Comparison of ENCODE assay signal across 1 cellular context in the genomic region with DNA sequence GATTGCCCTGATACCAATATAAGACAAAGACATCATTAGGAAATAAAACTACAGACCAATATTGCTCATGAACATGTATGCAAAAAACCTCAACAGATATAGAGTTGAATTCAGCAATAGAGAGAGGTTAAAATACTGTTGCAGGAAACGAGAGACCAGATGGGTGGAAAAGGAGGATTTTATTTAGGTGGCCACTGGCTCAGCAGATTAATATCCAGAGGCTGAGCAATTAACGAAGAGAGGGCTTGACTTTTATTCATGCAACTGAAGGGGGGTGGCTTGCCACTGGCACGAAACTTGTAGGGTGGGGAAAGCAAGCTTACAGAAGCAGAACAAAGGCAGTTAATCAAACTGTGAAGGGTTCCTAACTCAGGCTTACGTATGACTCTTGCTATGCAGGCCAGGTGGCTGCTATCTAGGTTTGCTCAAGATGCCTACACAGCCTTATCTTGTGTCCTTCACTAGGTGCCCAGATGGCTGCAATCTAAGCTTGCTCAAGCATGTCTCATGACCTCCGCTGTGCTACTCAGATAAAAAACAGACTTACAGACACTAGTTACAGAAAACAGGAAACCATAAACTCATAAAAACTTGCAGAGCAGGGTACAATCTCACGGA.
A peak's percentile ranks its signal among the peaks of the same experiment; 100 is the strongest.
TF ChIP-seq lines count a peak whose summit lies in the region.

No MANE protein-coding gene starts in this region.

TF ChIP-seq in K562, 482 proteins besides CTCF, POLR2A, EP300 and RAD21 (continued from another document):
- TF ChIP-seq ZNF311 (CRISPR knock-in tag; IDR thresholded peaks at IDR 0.05) (no peak), MAFK (IDR thresholded peaks at IDR 0.05; ENCODE audit: low read length) (no peak), NBN (IDR thresholded peaks at IDR 0.05; ENCODE audit: low read depth) (no peak), TAL1 (IDR thresholded peaks at IDR 0.05) (peak; percentile 77), NCOR1 (IDR thresholded peaks at IDR 0.05) (peak; percentile 43; the same call in 1 of the 2 replicates), CBFA2T2 (conservative IDR thresholded peaks at IDR 0.05) (peak; percentile 87), HCFC1 (IDR thresholded peaks at IDR 0.05; ENCODE audit: low read depth, low read length) (no peak), EZH2 (IDR thresholded peaks at IDR 0.05; ENCODE audit: borderline replicate concordance, low read depth, low read length) (no peak), ARHGAP35 (IDR thresholded peaks at IDR 0.05; ENCODE audit: partially characterized antibody) (no peak), TFAM (CRISPR knock-in tag; conservative IDR thresholded peaks at IDR 0.05) (no peak), ARID1B (IDR thresholded peaks at IDR 0.05) (0 out of 2 replicates have a peak, but pooled peaks have one; percentile 26), NFIC (IDR thresholded peaks at IDR 0.05) (peak; percentile 53), POLR3A (IDR thresholded peaks at IDR 0.05; ENCODE audit: borderline replicate concordance, extremely low read depth, insufficient read depth, insufficient read length) (no peak), CBFA2T3 (IDR thresholded peaks at IDR 0.05) (peak; percentile 88), STAT5B (CRISPR knock-in tag; IDR thresholded peaks at IDR 0.05) (no peak), HOXB6 (CRISPR knock-in tag; IDR thresholded peaks at IDR 0.05; ENCODE audit: borderline replicate concordance) (no peak), SIN3B (IDR thresholded peaks at IDR 0.05; ENCODE audit: low read depth) (no peak), RNF2 (IDR thresholded peaks at IDR 0.05) (no peak), ZNF699 (CRISPR knock-in tag; IDR thresholded peaks at IDR 0.05; ENCODE audit: insufficient replicate concordance) (no peak), POLR2AphosphoS5 (IDR thresholded peaks at IDR 0.05; ENCODE audit: control insufficient read depth, insufficient read depth, low read depth, low read length) (no peak), TRIM24 (IDR thresholded peaks at IDR 0.05) (0 out of 4 replicates have a peak, but pooled peaks have one; percentile 30 to 36), HNRNPL (IDR thresholded peaks at IDR 0.05; ENCODE audit: low read depth, low read length) (no peak), SAP30 (IDR thresholded peaks at IDR 0.05; ENCODE audit: borderline replicate concordance, insufficient read depth, low read depth, low read length, poor library complexity, severe bottlenecking) (no peak), TCF3 (CRISPR knock-in tag; IDR thresholded peaks at IDR 0.05) (peak; percentile 90), IRF2 (CRISPR knock-in tag; IDR thresholded peaks at IDR 0.05) (no peak), SRSF9 (IDR thresholded peaks at IDR 0.05; ENCODE audit: borderline replicate concordance, low read depth, low read length) (no peak), ZNF431 (CRISPR knock-in tag; IDR thresholded peaks at IDR 0.05) (no peak), MEIS2 (IDR thresholded peaks at IDR 0.05; ENCODE audit: partially characterized antibody) (peak; percentile 55), GABPA (tag; conservative IDR thresholded peaks at IDR 0.05; ENCODE audit: low read depth) (no peak), KHSRP (IDR thresholded peaks at IDR 0.05) (no peak), CEBPB (tag; IDR thresholded peaks at IDR 0.05) (0 out of 2 replicates have a peak, but pooled peaks have one; percentile 36), ZNF23 (CRISPR knock-in tag; IDR thresholded peaks at IDR 0.05) (no peak), MCM5 (IDR thresholded peaks at IDR 0.05; ENCODE audit: low read depth) (no peak), HNRNPUL1 (IDR thresholded peaks at IDR 0.05; ENCODE audit: low read length) (no peak), EHMT2 (IDR thresholded peaks at IDR 0.05) (no peak), HIVEP1 (CRISPR knock-in tag; IDR thresholded peaks at IDR 0.05) (no peak), U2AF1 (optimal IDR thresholded peaks at IDR 0.05; ENCODE audit: low read depth, low read length) (no peak), ZNF785 (CRISPR knock-in tag; IDR thresholded peaks at IDR 0.05) (no peak), HMGN3 (IDR thresholded peaks at IDR 0.05; ENCODE audit: borderline replicate concordance, extremely low read depth, insufficient read length, low read depth, low read length) (no peak), PYGO2 (tag; IDR thresholded peaks at IDR 0.05) (no peak)
- TF ChIP-seq, protein P1, sequence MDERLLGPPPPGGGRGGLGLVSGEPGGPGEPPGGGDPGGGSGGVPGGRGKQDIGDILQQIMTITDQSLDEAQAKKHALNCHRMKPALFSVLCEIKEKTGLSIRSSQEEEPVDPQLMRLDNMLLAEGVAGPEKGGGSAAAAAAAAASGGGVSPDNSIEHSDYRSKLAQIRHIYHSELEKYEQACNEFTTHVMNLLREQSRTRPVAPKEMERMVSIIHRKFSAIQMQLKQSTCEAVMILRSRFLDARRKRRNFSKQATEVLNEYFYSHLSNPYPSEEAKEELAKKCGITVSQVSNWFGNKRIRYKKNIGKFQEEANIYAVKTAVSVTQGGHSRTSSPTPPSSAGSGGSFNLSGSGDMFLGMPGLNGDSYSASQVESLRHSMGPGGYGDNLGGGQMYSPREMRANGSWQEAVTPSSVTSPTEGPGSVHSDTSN (CRISPR knock-in tag; IDR thresholded peaks at IDR 0.05; ENCODE audit: low read depth) = no peak
- TF ChIP-seq, protein P1 (tag; conservative IDR thresholded peaks at IDR 0.05; ENCODE audit: low read depth) = 0 out of 2 replicates have a peak, but pooled peaks have one; percentile 17
- TF ChIP-seq, protein P2, sequence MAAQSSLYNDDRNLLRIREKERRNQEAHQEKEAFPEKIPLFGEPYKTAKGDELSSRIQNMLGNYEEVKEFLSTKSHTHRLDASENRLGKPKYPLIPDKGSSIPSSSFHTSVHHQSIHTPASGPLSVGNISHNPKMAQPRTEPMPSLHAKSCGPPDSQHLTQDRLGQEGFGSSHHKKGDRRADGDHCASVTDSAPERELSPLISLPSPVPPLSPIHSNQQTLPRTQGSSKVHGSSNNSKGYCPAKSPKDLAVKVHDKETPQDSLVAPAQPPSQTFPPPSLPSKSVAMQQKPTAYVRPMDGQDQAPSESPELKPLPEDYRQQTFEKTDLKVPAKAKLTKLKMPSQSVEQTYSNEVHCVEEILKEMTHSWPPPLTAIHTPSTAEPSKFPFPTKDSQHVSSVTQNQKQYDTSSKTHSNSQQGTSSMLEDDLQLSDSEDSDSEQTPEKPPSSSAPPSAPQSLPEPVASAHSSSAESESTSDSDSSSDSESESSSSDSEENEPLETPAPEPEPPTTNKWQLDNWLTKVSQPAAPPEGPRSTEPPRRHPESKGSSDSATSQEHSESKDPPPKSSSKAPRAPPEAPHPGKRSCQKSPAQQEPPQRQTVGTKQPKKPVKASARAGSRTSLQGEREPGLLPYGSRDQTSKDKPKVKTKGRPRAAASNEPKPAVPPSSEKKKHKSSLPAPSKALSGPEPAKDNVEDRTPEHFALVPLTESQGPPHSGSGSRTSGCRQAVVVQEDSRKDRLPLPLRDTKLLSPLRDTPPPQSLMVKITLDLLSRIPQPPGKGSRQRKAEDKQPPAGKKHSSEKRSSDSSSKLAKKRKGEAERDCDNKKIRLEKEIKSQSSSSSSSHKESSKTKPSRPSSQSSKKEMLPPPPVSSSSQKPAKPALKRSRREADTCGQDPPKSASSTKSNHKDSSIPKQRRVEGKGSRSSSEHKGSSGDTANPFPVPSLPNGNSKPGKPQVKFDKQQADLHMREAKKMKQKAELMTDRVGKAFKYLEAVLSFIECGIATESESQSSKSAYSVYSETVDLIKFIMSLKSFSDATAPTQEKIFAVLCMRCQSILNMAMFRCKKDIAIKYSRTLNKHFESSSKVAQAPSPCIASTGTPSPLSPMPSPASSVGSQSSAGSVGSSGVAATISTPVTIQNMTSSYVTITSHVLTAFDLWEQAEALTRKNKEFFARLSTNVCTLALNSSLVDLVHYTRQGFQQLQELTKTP (IDR thresholded peaks at IDR 0.05; ENCODE audit: low read depth in 1 of 2, partially characterized antibody in 2 of 2) = no peak
- TF ChIP-seq, protein P3, sequence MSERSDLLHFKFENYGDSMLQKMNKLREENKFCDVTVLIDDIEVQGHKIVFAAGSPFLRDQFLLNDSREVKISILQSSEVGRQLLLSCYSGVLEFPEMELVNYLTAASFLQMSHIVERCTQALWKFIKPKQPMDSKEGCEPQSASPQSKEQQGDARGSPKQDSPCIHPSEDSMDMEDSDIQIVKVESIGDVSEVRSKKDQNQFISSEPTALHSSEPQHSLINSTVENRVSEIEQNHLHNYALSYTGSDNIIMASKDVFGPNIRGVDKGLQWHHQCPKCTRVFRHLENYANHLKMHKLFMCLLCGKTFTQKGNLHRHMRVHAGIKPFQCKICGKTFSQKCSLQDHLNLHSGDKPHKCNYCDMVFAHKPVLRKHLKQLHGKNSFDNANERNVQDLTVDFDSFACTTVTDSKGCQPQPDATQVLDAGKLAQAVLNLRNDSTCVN (CRISPR knock-in tag; IDR thresholded peaks at IDR 0.05) = no peak
- TF ChIP-seq, protein P4, sequence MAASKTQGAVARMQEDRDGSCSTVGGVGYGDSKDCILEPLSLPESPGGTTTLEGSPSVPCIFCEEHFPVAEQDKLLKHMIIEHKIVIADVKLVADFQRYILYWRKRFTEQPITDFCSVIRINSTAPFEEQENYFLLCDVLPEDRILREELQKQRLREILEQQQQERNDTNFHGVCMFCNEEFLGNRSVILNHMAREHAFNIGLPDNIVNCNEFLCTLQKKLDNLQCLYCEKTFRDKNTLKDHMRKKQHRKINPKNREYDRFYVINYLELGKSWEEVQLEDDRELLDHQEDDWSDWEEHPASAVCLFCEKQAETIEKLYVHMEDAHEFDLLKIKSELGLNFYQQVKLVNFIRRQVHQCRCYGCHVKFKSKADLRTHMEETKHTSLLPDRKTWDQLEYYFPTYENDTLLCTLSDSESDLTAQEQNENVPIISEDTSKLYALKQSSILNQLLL (CRISPR knock-in tag; IDR thresholded peaks at IDR 0.05; ENCODE audit: borderline replicate concordance) = no peak
